Comparison of ENCODE assay signal across 8 cellular contexts in genomic region chr5:55172937-55173695, GRCh38.
DNase-seq lines count a peak whose midpoint lies in the region; ATAC-seq lines count a peak whose summit lies in the region.

CDC20B (minus strand) TSS chr5:55173177; CDS start chr5:55173000, 177 bp downstream.

- peak; percentile 47 for ATAC-seq in HG03378 (IDR thresholded peaks at IDR 0.05; ENCODE audit: unreplicated experiment)
- peak; percentile 87 for ATAC-seq in memory B cell (ENCODE audit: low read depth)

- DNase-seq in AG20443 (ENCODE audit: low spot score): peak; percentile 98
- peak; percentile 84 for DNase-seq in GM19240 (ENCODE audit: insufficient read length, low spot score)
- peak; percentile 54 for DNase-seq in NCI-H510A (lab: John Stamatoyannopoulos, UW)
- DNase-seq in activated CD4-positive, alpha-beta T cell treated with anti-CD3 and anti-CD28 coated beads, Interleukin-2, amount 50 U/mL, for 48 hours: peak; percentile 74 to 80
- DNase-seq in effector CD4-positive, alpha-beta T cell: peak; percentile 65
- peak; percentile 75 to 83 for DNase-seq in memory B cell (ENCODE audit: low spot score in 2 of 2)
- peak; percentile 59 for DNase-seq in stimulated activated CD8-positive, alpha-beta memory T cell treated with anti-CD3 and anti-CD28 coated beads, Interleukin-12 subunit alpha, Interleukin-12 subunit beta, amount 100 ng/mL, for 24 hours (ENCODE audit: extremely low read depth)

- H3K9me3 Mint-ChIP-seq in memory B cell: peaks cover 6% of the 10 kb centered on the region

- H3K4me1 Mint-ChIP-seq in memory B cell: peaks cover 19% of the 10 kb centered on the region

- peak within 1 kb of the TSS; percentile 74 for H3K27ac Mint-ChIP-seq in memory B cell

- H3K4me3 Mint-ChIP-seq in memory B cell: peak within 1 kb of the TSS; percentile 94

- peaks cover 34% of the 10 kb centered on the region for H3K27me3 Mint-ChIP-seq in memory B cell

- H3K36me3 Mint-ChIP-seq in memory B cell: peaks cover under 1% of the 10 kb centered on the region

Comparison
In these comparisons a context has a peak if more than half of its experiments do, and no peak if none do; other contexts are left out.
1. Peak in every context shown above with its lines: DNase-seq and ATAC-seq.